In genomic region chr1:224411766-224412165, GRCh38 we compare ENCODE assay signal across 17 cellular contexts. TPM values are rescaled to one million over a fixed set of nuclear protein-coding genes. Genes with fewer than 3 reads are reported as not detected.
DNase-seq lines count a peak whose midpoint lies in the region; ATAC-seq and TF ChIP-seq lines count a peak whose summit lies in the region.
"Had no signal": no experiment of that assay in that cellular context is flagged by ENCODE, and none has a peak within 500 bp of the region (broad histone marks: within the 10 kb centered on the region; RNA-seq: fewer than 3 reads in every experiment).

No MANE protein-coding gene starts in this region.

- peaks cover 14% of the 10 kb centered on the region for H3K4me1 ChIP-seq in PC-3 (ENCODE audit: insufficient read depth, low read length)
- no peaks in the 10 kb centered on the region for H3K4me1 ChIP-seq in neutrophil (ENCODE audit: control insufficient read depth in 1 of 2, insufficient read depth in 1 of 2, low read depth in 1 of 2, low read length in 1 of 2)
- H3K4me1 ChIP-seq in adrenal gland (replicated peaks in 1 of 2) = peaks cover 0 to 4% of the 10 kb centered on the region in 2 donors

- intact Hi-C loops in PC-3 (cut with micrococcal nuclease) = no loop called here
- intact Hi-C loops in adrenal gland (cut with DNase I) = no loop called here

- CTCF ChIA-PET in PC-3 (lab: Charles Lee) = interaction anchor here (0.8 kb wide), 1 partner anchor 19 kb away, joined by 5 read pairs; no protein-coding TSS in a partner anchor

- 81 to 89% (median 83%) methylated on average over 1 of the region's 1 CpG for WGBS in adrenal gland, 4 donors

- H3K36me3 Mint-ChIP-seq in activated T-cell treated with anti-CD3 and anti-CD28 coated beads, Interleukin-2, amount 50 U/mL, for 24 hours (ENCODE audit: low read depth) = peaks cover 78% of the 10 kb centered on the region

- H4K20me1 ChIP-seq in PC-3 (ENCODE audit: low read length) = no peaks in the 10 kb centered on the region

- H3K4me1 Mint-ChIP-seq in activated T-cell treated with anti-CD3 and anti-CD28 coated beads, Interleukin-2, amount 50 U/mL, for 24 hours (ENCODE audit: low read depth) = peaks cover 20% of the 10 kb centered on the region

- H3K27ac Mint-ChIP-seq in activated T-cell treated with anti-CD3 and anti-CD28 coated beads, Interleukin-2, amount 50 U/mL, for 24 hours = peak overlapping the region; percentile 12

- no peaks in the 10 kb centered on the region for H3K9me3 ChIP-seq in PC-3 (ENCODE audit: low read length)
- H3K9me3 ChIP-seq in neutrophil = no peaks in the 10 kb centered on the region
- no peaks in the 10 kb centered on the region for H3K9me3 ChIP-seq in adrenal gland (replicated peaks in 1 of 3)
- H3K9me3 ChIP-seq: stomach had no signal

- H3K36me3 ChIP-seq in PC-3 (ENCODE audit: low read depth, low read length) (peaks cover 39% of the 10 kb centered on the region), neutrophil (peaks cover 92% of the 10 kb centered on the region), adrenal gland (replicated peaks in 1 of 2) (peaks cover 0 to 91% of the 10 kb centered on the region in 2 donors)

- H3F3A ChIP-seq in PC-3 (ENCODE audit: low read length, unreplicated experiment) = no peaks in the 10 kb centered on the region

- no peaks in the 10 kb centered on the region for H3K9me3 Mint-ChIP-seq in activated T-cell treated with anti-CD3 and anti-CD28 coated beads, Interleukin-2, amount 50 U/mL, for 24 hours

- POLR2A ChIA-PET in PC-3 (lab: Charles Lee; ENCODE audit: unreplicated experiment) = interaction anchor here (0.6 kb wide), 1 partner anchor 151 kb away, joined by 6 read pairs; no protein-coding TSS in a partner anchor

- no peaks in the 10 kb centered on the region for H3K9me2 ChIP-seq in PC-3 (replicated peaks; ENCODE audit: low read length)

- H3K27ac ChIP-seq in PC-3 (ENCODE audit: low read length) (no peak overlapping the region), neutrophil (peak overlapping the region; percentile 21), adrenal gland (no peak overlapping the region)
- H3K27ac ChIP-seq: stomach had no signal

- no TSS peak for BruUV-seq in PC-3 (replicated peaks; lab: Mats Ljungman, UMichigan)

- H3K4me3 ChIP-seq in PC-3 (ENCODE audit: low read length) = no peak overlapping the region
- no peak overlapping the region for H3K4me3 ChIP-seq in choroid plexus epithelial cell (ENCODE audit: low read depth, low read length)
- H3K4me3 ChIP-seq in neutrophil (ENCODE audit: low read depth in 1 of 2, low read length in 1 of 2) = no peak overlapping the region
- H3K4me3 ChIP-seq in adrenal gland = no peak overlapping the region
- H3K4me3 ChIP-seq: stomach had no signal

- no peak overlapping the region for H3K9ac ChIP-seq in PC-3 (ENCODE audit: low read length)

- no peak overlapping the region for H3K4me3 Mint-ChIP-seq in activated T-cell treated with anti-CD3 and anti-CD28 coated beads, Interleukin-2, amount 50 U/mL, for 24 hours
- H3K4me3 Mint-ChIP-seq: CD4-positive, alpha-beta memory T cell had no signal

- H3K27me3 ChIP-seq in PC-3 (ENCODE audit: low read length) = no peaks in the 10 kb centered on the region
- H3K27me3 ChIP-seq in neutrophil = no peaks in the 10 kb centered on the region
- H3K27me3 ChIP-seq in adrenal gland = no peaks in the 10 kb centered on the region
- H3K27me3 ChIP-seq: stomach had no signal

- H3K4me2 ChIP-seq in PC-3 (ENCODE audit: low read length) = no peak overlapping the region

- no peaks in the 10 kb centered on the region for H3K27me3 Mint-ChIP-seq in activated T-cell treated with anti-CD3 and anti-CD28 coated beads, Interleukin-2, amount 50 U/mL, for 24 hours
- H3K27me3 Mint-ChIP-seq: CD4-positive, alpha-beta memory T cell had no signal

- H3K79me2 ChIP-seq in PC-3 (ENCODE audit: low read length) = no peaks in the 10 kb centered on the region

- ATAC-seq in PC-3 = peak; percentile 64

- TF ChIP-seq CTCF in PC-3 (conservative IDR thresholded peaks at IDR 0.05; ENCODE audit: low read depth, low read length) (no peak), choroid plexus epithelial cell (conservative IDR thresholded peaks at IDR 0.05; ENCODE audit: low read depth, low read length) (no peak), neutrophil (IDR thresholded peaks at IDR 0.05) (no peak), adrenal gland (IDR thresholded peaks at IDR 0.05) (no peak)

- DNase-seq in activated T-cell treated with anti-CD3 and anti-CD28 coated beads, Interleukin-2, amount 50 U/mL, for 24 hours = no peak
- DNase-seq in activated T-cell treated with anti-CD3 and anti-CD28 coated beads for 4 hours (no peak), PC-3 (no peak), choroid plexus epithelial cell (ENCODE audit: low read depth) (peak; percentile 21), SIG-M5 treated with dmso at 0.1 percent for 504 hours (lab: John Stamatoyannopoulos, UW; ENCODE audit: unreplicated experiment) (no peak), NCI-H146 (lab: John Stamatoyannopoulos, UW) (no peak), adrenal gland (no peak)
- DNase-seq: ACHN; activated CD8-positive, alpha-beta memory T cell treated with anti-CD3 and anti-CD28 coated beads for 24 hours; CD4-positive, alpha-beta memory T cell; GF-D8; Kasumi-1; NCI-H1436; NCI-H446; stimulated activated CD4-positive, alpha-beta T cell treated with anti-CD3 and anti-CD28 coated beads, Interleukin-12 subunit alpha, Interleukin-12 subunit beta, amount 100 ng/mL, for 4 hours; stomach had no signal

- no peak overlapping the region for H2AFZ ChIP-seq in PC-3 (ENCODE audit: low read length)

- no peak for TF ChIP-seq POLR2A in adrenal gland (IDR thresholded peaks at IDR 0.05)

RNA-seq across cellular contexts. Expression of gene WDR26, which starts 22.8 kb away (rescaled TPM):
- total RNA-seq in PC-3 (2014; rRNA removed) (40.7 and 45.2 TPM in 2 replicates), adrenal gland (10 to 100 TPM; 48.7 to 92.0 (median 77.6) TPM)
- 10 to 100 TPM; 25.6 to 52.4 (median 36.5) TPM for polyA plus RNA-seq in adrenal gland

RNA-seq across cellular contexts. Expression of gene CNIH4, which starts 55.1 kb away (rescaled TPM):
- total RNA-seq in PC-3 (2014; rRNA removed) (49.2 and 89.9 TPM in 2 replicates), adrenal gland (10 to 100 TPM; 10.0 to 52.7 (median 39.3) TPM)
- 10 to 100 TPM; 47.0 to 73.0 (median 58.0) TPM for polyA plus RNA-seq in adrenal gland
